ENCODE assay signal across 19 cellular contexts in genomic region chr5:88895681-88896501, GRCh38.
"Had no signal": no experiment of that assay in that cellular context is flagged by ENCODE, and none has a peak within 500 bp of the region (broad histone marks: within the 10 kb centered on the region; RNA-seq: fewer than 3 reads in every experiment).

No MANE protein-coding gene starts in this region.

- H3K36me3 ChIP-seq: heart right ventricle, suprapubic skin, thyroid gland had no signal

- H3K27ac ChIP-seq: heart right ventricle, suprapubic skin, thyroid gland had no signal

- ATAC-seq: esophagus mucosa; heart right ventricle; naive thymus-derived CD8-positive, alpha-beta T cell; right cardiac atrium; stimulated activated effector memory CD8-positive, alpha-beta T cell treated with anti-CD3 and anti-CD28 coated beads, Interleukin-12 subunit alpha, Interleukin-12 subunit beta, amount 100 ng/mL, for 72 hours; stimulated activated naive CD8-positive, alpha-beta T cell treated with anti-CD3 and anti-CD28 coated beads, Interleukin-15, Interleukin-2, amounts not matched to agents 100 U/mL and 50 U/mL, for 24 hours had no signal

- H3K9me3 ChIP-seq: heart right ventricle, suprapubic skin, thyroid gland had no signal

- DNase-seq: cortex of kidney; effector memory CD4-positive, alpha-beta T cell; heart right ventricle; hypothalamus; kidney glomerular epithelial cell; mesendoderm; naive thymus-derived CD8-positive, alpha-beta T cell; right cardiac atrium; stimulated activated CD4-positive, alpha-beta T cell treated with anti-CD3 and anti-CD28 coated beads, Interleukin-4, amount 100 ng/mL, for 1 hour; stimulated activated CD8-positive, alpha-beta memory T cell treated with anti-CD3 and anti-CD28 coated beads, Interleukin-4, amount 100 ng/mL, for 48 hours; stimulated activated naive CD8-positive, alpha-beta T cell treated with anti-CD3 and anti-CD28 coated beads, Interleukin-15, Interleukin-2, amounts not matched to agents 100 U/mL and 50 U/mL, for 24 hours; thyroid gland had no signal

- H3K27me3 ChIP-seq: heart right ventricle, suprapubic skin, thyroid gland had no signal

- FAIRE-seq: endometrium, frontal cortex, islet of Langerhans, urothelium cell line had no signal

- H3K4me1 ChIP-seq: suprapubic skin had no signal

- H3K4me3 ChIP-seq: heart right ventricle, suprapubic skin, thyroid gland had no signal
